In the genomic region with DNA sequence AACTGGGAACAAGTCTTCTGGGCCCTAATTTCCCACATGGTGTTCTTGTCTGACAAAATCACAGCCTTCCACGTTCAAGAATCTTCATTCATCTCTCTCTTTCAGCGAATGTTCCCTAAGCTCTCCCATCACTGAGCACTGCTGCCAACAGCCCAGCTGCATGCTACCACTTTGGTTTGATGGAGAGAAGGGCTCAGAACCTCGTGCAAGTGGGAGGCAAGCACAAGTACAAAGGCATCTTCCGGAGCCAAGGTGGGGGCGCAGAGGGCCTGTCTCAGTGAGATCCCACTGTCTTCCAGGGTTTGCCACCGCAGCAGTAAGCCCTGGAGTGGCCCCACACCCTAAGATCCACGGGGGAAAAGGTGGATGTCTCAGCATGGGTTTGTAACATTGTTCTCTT, we compare ENCODE assay signal across 20 cellular contexts. TPM values are rescaled to one million over a fixed set of nuclear protein-coding genes. Genes with fewer than 3 reads are reported as not detected.
DNase-seq lines count a peak whose midpoint lies in the region; ATAC-seq and TF ChIP-seq lines count a peak whose summit lies in the region.
"Had no signal": no experiment of that assay in that cellular context is flagged by ENCODE, and none has a peak within 500 bp of the region (broad histone marks: within the 10 kb centered on the region; RNA-seq: fewer than 3 reads in every experiment).

No MANE protein-coding gene starts in this region.

- H3K27me3 Mint-ChIP-seq in activated CD4-positive, alpha-beta T cell treated with anti-CD3 and anti-CD28 coated beads, Interleukin-2, amount 10 ng/mL, durations not matched to agents 7 days and 5 days, result peaks cover 35% of the 10 kb centered on the region
- peaks cover 3% of the 10 kb centered on the region for H3K27me3 Mint-ChIP-seq in activated CD4-positive, alpha-beta T cell treated with anti-CD3 and anti-CD28 coated beads for 36 hours
- peaks cover 5 to 19% of the 10 kb centered on the region in 2 donors for H3K27me3 Mint-ChIP-seq in CD8-positive, alpha-beta memory T cell
- peaks cover 19 to 57% (median 57%) of the 10 kb centered on the region in 3 donors for H3K27me3 Mint-ChIP-seq in immature natural killer cell (ENCODE audit: low read depth in 3 of 3)
- peaks cover 65 to 74% of the 10 kb centered on the region in 2 donors for H3K27me3 Mint-ChIP-seq in natural killer cell (ENCODE audit: low read depth in 2 of 2)

- H3K9me3 ChIP-seq in CD8-positive, alpha-beta memory T cell (ENCODE audit: low read length), result no peaks in the 10 kb centered on the region

- H3K36me3 ChIP-seq in CD8-positive, alpha-beta memory T cell (ENCODE audit: insufficient read depth, low read length), result no peaks in the 10 kb centered on the region

- no peak overlapping the region for H3K27ac ChIP-seq in CD8-positive, alpha-beta memory T cell (ENCODE audit: low read depth, low read length)
- H3K27ac ChIP-seq: 22Rv1, C4-2B had no signal

- H3K9me3 Mint-ChIP-seq in activated CD4-positive, alpha-beta T cell treated with anti-CD3 and anti-CD28 coated beads, Interleukin-2, amount 10 ng/mL, durations not matched to agents 7 days and 5 days, result no peaks in the 10 kb centered on the region
- peaks cover 5% of the 10 kb centered on the region for H3K9me3 Mint-ChIP-seq in activated CD4-positive, alpha-beta T cell treated with anti-CD3 and anti-CD28 coated beads for 36 hours (ENCODE audit: low read depth)
- H3K9me3 Mint-ChIP-seq in CD8-positive, alpha-beta memory T cell, result peaks cover 0 to 2% (median 0%) of the 10 kb centered on the region in 5 donors
- no peaks in the 10 kb centered on the region for H3K9me3 Mint-ChIP-seq in immature natural killer cell
- no peaks in the 10 kb centered on the region for H3K9me3 Mint-ChIP-seq in natural killer cell

- CTCF ChIA-PET in activated CD4-positive, alpha-beta T cell treated with anti-CD3 and anti-CD28 coated beads, Interleukin-2, amount 10 ng/mL, durations not matched to agents 7 days and 5 days (lab: Charles Lee), result interaction anchor here (1.8 kb wide), 1 partner anchor 19 kb away, joined by 6 read pairs; no protein-coding TSS in a partner anchor
- CTCF ChIA-PET in activated CD4-positive, alpha-beta T cell treated with anti-CD3 and anti-CD28 coated beads for 36 hours (lab: Charles Lee), result interaction anchor here (0.8 kb wide), 1 partner anchor 505 kb away, joined by 4 read pairs; no protein-coding TSS in a partner anchor
- CTCF ChIA-PET in CD8-positive, alpha-beta memory T cell (lab: Charles Lee), result no interaction called here

- POLR2A ChIA-PET in activated CD4-positive, alpha-beta T cell treated with anti-CD3 and anti-CD28 coated beads, Interleukin-2, amount 10 ng/mL, durations not matched to agents 7 days and 5 days (lab: Charles Lee), result no interaction called here
- POLR2A ChIA-PET in activated CD4-positive, alpha-beta T cell treated with anti-CD3 and anti-CD28 coated beads for 36 hours (lab: Charles Lee), result no interaction called here
- POLR2A ChIA-PET in CD8-positive, alpha-beta memory T cell (lab: Charles Lee), result no interaction called here

- H3K4me3 Mint-ChIP-seq in activated CD4-positive, alpha-beta T cell treated with anti-CD3 and anti-CD28 coated beads, Interleukin-2, amount 10 ng/mL, durations not matched to agents 7 days and 5 days, result peak overlapping the region; percentile 19
- no peak overlapping the region for H3K4me3 Mint-ChIP-seq in activated CD4-positive, alpha-beta T cell treated with anti-CD3 and anti-CD28 coated beads for 36 hours
- peak overlapping the region in 5 of 7 donors; percentile 22 to 81 (median 36) for H3K4me3 Mint-ChIP-seq in CD8-positive, alpha-beta memory T cell
- H3K4me3 Mint-ChIP-seq in immature natural killer cell (peak overlapping the region in 3 of 5 donors; percentile 12 to 60 (median 21)), natural killer cell (peak overlapping the region; percentile 7)

- peaks cover 8% of the 10 kb centered on the region for H3K27me3 ChIP-seq in CD8-positive, alpha-beta memory T cell (ENCODE audit: insufficient read depth, low read length, poor library complexity, severe bottlenecking)

- intact Hi-C loops in activated CD4-positive, alpha-beta T cell treated with anti-CD3 and anti-CD28 coated beads for 36 hours (cut with DNase I, micrococcal nuclease), result loop anchor here in 1 of 2 experiments (2.0 kb wide), 1 partner anchor 33 kb away; a partner anchor contains a TSS
- intact Hi-C loops in natural killer cell (cut with micrococcal nuclease), result loop anchor here (5.0 kb wide), 1 partner anchor 466 kb away; no protein-coding TSS in a partner anchor

- H3K4me3 ChIP-seq in CD8-positive, alpha-beta memory T cell (ENCODE audit: low read length), result no peak overlapping the region

- peaks cover 34% of the 10 kb centered on the region for H3K4me1 ChIP-seq in CD8-positive, alpha-beta memory T cell (ENCODE audit: insufficient read depth, low read length)

- H3K27ac Mint-ChIP-seq in activated CD4-positive, alpha-beta T cell treated with anti-CD3 and anti-CD28 coated beads, Interleukin-2, amount 10 ng/mL, durations not matched to agents 7 days and 5 days, result peak overlapping the region; percentile 36
- H3K27ac Mint-ChIP-seq in activated CD4-positive, alpha-beta T cell treated with anti-CD3 and anti-CD28 coated beads for 36 hours, result no peak overlapping the region
- peak overlapping the region in 1 of 8 donors; percentile 76 for H3K27ac Mint-ChIP-seq in CD8-positive, alpha-beta memory T cell
- peak overlapping the region in 2 of 6 donors; percentile 7 to 32 for H3K27ac Mint-ChIP-seq in immature natural killer cell
- no peak overlapping the region for H3K27ac Mint-ChIP-seq in natural killer cell

- peaks cover 34% of the 10 kb centered on the region for H3K4me1 Mint-ChIP-seq in activated CD4-positive, alpha-beta T cell treated with anti-CD3 and anti-CD28 coated beads, Interleukin-2, amount 10 ng/mL, durations not matched to agents 7 days and 5 days
- peaks cover 24% of the 10 kb centered on the region for H3K4me1 Mint-ChIP-seq in activated CD4-positive, alpha-beta T cell treated with anti-CD3 and anti-CD28 coated beads for 36 hours
- H3K4me1 Mint-ChIP-seq in CD8-positive, alpha-beta memory T cell, result peaks cover 26 to 38% (median 27%) of the 10 kb centered on the region in 3 donors
- peaks cover 26 to 44% of the 10 kb centered on the region in 2 donors for H3K4me1 Mint-ChIP-seq in immature natural killer cell
- H3K4me1 Mint-ChIP-seq in natural killer cell, result peaks cover 31 to 35% of the 10 kb centered on the region in 2 donors

- no peak for ATAC-seq in activated CD4-positive, alpha-beta T cell treated with anti-CD3 and anti-CD28 coated beads for 36 hours
- ATAC-seq in natural killer cell, result no peak

- no peak for TF ChIP-seq CTCF in natural killer cell (IDR thresholded peaks at IDR 0.05)

- H3K36me3 Mint-ChIP-seq in activated CD4-positive, alpha-beta T cell treated with anti-CD3 and anti-CD28 coated beads, Interleukin-2, amount 10 ng/mL, durations not matched to agents 7 days and 5 days (ENCODE audit: low read depth), result peaks cover 4% of the 10 kb centered on the region
- H3K36me3 Mint-ChIP-seq in activated CD4-positive, alpha-beta T cell treated with anti-CD3 and anti-CD28 coated beads for 36 hours (ENCODE audit: low read depth), result peaks cover 3% of the 10 kb centered on the region
- H3K36me3 Mint-ChIP-seq in CD8-positive, alpha-beta memory T cell, result no peaks in the 10 kb centered on the region
- H3K36me3 Mint-ChIP-seq in immature natural killer cell, result peaks cover 0 to 3% (median 0%) of the 10 kb centered on the region in 3 donors
- H3K36me3 Mint-ChIP-seq in natural killer cell, result no peaks in the 10 kb centered on the region

- no peak for DNase-seq in activated CD4-positive, alpha-beta T cell treated with anti-CD3 and anti-CD28 coated beads, Interleukin-2, amount 10 ng/mL, durations not matched to agents 7 days and 5 days
- no peak for DNase-seq in activated CD4-positive, alpha-beta T cell treated with anti-CD3 and anti-CD28 coated beads for 36 hours
- no peak for DNase-seq in CD8-positive, alpha-beta memory T cell
- DNase-seq in immature natural killer cell (no peak), natural killer cell (no peak), T1000 (lab: John Stamatoyannopoulos, UW) (no peak), cerebellar nuclear complex (lab: John Stamatoyannopoulos, UW) (no peak), AML-193 (lab: John Stamatoyannopoulos, UW) (no peak)
- DNase-seq: ACHN, COR-L47, DMS79, H7, Kasumi-1, NCI-H1694 treated with DMSO at 0.1 percent for 48 hours, NCI-H2081 treated with DMSO at 0.1 percent for 48 hours, NCI-H2171 treated with DMSO at 0.1 percent for 48 hours, NCI-H526, SHP77 had no signal

RNA-seq across cellular contexts. Expression of a gene that starts 17.2 kb away (rescaled TPM):
- under 1 TPM; 0.55 to 0.58 TPM for total RNA-seq in activated CD4-positive, alpha-beta T cell treated with anti-CD3 and anti-CD28 coated beads, Interleukin-2, amount 10 ng/mL, durations not matched to agents 7 days and 5 days
- under 1 TPM; 0.54 to 0.91 TPM for total RNA-seq in activated CD4-positive, alpha-beta T cell treated with anti-CD3 and anti-CD28 coated beads for 36 hours
- under 1 TPM; 0.79 to 0.86 TPM for total RNA-seq in CD8-positive, alpha-beta memory T cell
- 0.49 TPM for polyA plus RNA-seq in CD8-positive, alpha-beta memory T cell
- polyA plus RNA-seq in immature natural killer cell, result 1 to 10 TPM in 2 of 3 donors, under 1 TPM in 1; 0.09 to 7.0 (median 2.8) TPM
- total RNA-seq in natural killer cell, result 10 to 100 TPM in 1 of 3 donors, 1 to 10 TPM in 2; 4.3 to 16.9 (median 6.0) TPM

RNA-seq across cellular contexts. Expression of a gene that starts 32.9 kb away (rescaled TPM):
- 10 to 100 TPM; 29.8 to 33.0 TPM for total RNA-seq in activated CD4-positive, alpha-beta T cell treated with anti-CD3 and anti-CD28 coated beads, Interleukin-2, amount 10 ng/mL, durations not matched to agents 7 days and 5 days
- total RNA-seq in activated CD4-positive, alpha-beta T cell treated with anti-CD3 and anti-CD28 coated beads for 36 hours, result 10 to 100 TPM; 21.9 to 26.3 TPM
- total RNA-seq in CD8-positive, alpha-beta memory T cell, result 10 to 100 TPM; 19.1 to 20.9 TPM
- 29.8 TPM for polyA plus RNA-seq in CD8-positive, alpha-beta memory T cell
- 10 to 100 TPM; 17.4 to 43.1 (median 26.2) TPM for polyA plus RNA-seq in immature natural killer cell
- total RNA-seq in natural killer cell, result 10 to 100 TPM; 37.8 to 55.6 (median 39.9) TPM
